ENCODE assay signal across 8 cellular contexts in genomic region chr3:35908366-35909232, GRCh38.
A peak's percentile ranks its signal among the peaks of the same experiment; 100 is the strongest.
DNase-seq lines count a peak whose midpoint lies in the region; ATAC-seq and TF ChIP-seq lines count a peak whose summit lies in the region.

No MANE protein-coding gene starts in this region.

- H3K9me3 Mint-ChIP-seq in activated T-helper 17 cell treated with anti-CD3 and anti-CD28 coated beads, Interleukin-2, amount 50 U/mL, for 72 hours = no peaks in the 10 kb centered on the region

- ATAC-seq in HG03432 (IDR thresholded peaks at IDR 0.05; ENCODE audit: unreplicated experiment) = peak; percentile 84
- ATAC-seq in activated T-helper 17 cell treated with anti-CD3 and anti-CD28 coated beads, Interleukin-2, amount 50 U/mL, for 72 hours (replicated peaks) = no peak

- H3K4me3 ChIP-seq in foreskin fibroblast (ENCODE audit: low read depth in 1 of 2, low read length in 2 of 2) = no peak overlapping the region

- no peak overlapping the region for H3K4me3 Mint-ChIP-seq in activated T-helper 17 cell treated with anti-CD3 and anti-CD28 coated beads, Interleukin-2, amount 50 U/mL, for 72 hours

- H3K27me3 Mint-ChIP-seq in activated T-helper 17 cell treated with anti-CD3 and anti-CD28 coated beads, Interleukin-2, amount 50 U/mL, for 72 hours = peaks cover 3% of the 10 kb centered on the region

- H3K27ac Mint-ChIP-seq in activated T-helper 17 cell treated with anti-CD3 and anti-CD28 coated beads, Interleukin-2, amount 50 U/mL, for 72 hours = no peak overlapping the region

- DNase-seq in CMK (ENCODE audit: low read depth) (peak; percentile 14), GM19238 (ENCODE audit: insufficient read length, low spot score) (peak; percentile 11), NCI-H748 treated with DMSO at 0.1 percent for 48 hours (lab: John Stamatoyannopoulos, UW) (peak; percentile 0), activated T-cell treated with anti-CD3 and anti-CD28 coated beads for 1 hour (ENCODE audit: low read depth) (peak; percentile 8), foreskin fibroblast (peak; percentile 44 to 80), occipital lobe (lab: John Stamatoyannopoulos, UW) (peak; percentile 14)

- no peaks in the 10 kb centered on the region for H3K36me3 Mint-ChIP-seq in activated T-helper 17 cell treated with anti-CD3 and anti-CD28 coated beads, Interleukin-2, amount 50 U/mL, for 72 hours (ENCODE audit: low read depth)

- peak; percentile 72 for TF ChIP-seq CTCF in foreskin fibroblast (IDR thresholded peaks at IDR 0.05; ENCODE audit: low read depth, low read length)

- no peaks in the 10 kb centered on the region for H3K4me1 Mint-ChIP-seq in activated T-helper 17 cell treated with anti-CD3 and anti-CD28 coated beads, Interleukin-2, amount 50 U/mL, for 72 hours

Comparison
In these comparisons a context has a peak if more than half of its experiments do, and no peak if none do; other contexts are left out.
1. DNase-seq: peak in every context shown above with its lines; median percentile 62 in foreskin fibroblast; 14 in CMK; 14 in occipital lobe; 11 in GM19238; 8 in activated T-cell treated with anti-CD3 and anti-CD28 coated beads for 1 hour; 0 in NCI-H748 treated with DMSO at 0.1 percent for 48 hours.